Comparison of ENCODE assay signal across 1 cellular context in the genomic region with DNA sequence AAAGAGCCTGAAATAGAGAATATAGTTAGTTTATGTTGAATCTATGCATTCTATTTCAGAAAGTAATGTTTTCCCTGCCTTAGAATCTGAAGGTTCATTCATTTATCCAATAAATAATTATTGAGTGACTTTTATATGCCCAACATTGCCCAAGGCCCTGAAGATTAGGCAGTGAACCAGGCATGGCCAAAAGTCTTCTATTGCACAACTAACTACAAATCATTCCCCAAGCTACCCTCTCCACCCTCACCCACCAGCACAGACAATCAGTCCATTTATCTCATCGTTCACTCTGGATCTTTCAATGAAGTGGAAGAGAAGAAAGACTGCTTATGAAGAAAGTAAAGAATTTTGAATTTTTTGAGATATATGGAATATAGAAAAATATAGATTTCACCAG.
TF ChIP-seq lines count a peak whose summit lies in the region.

No MANE protein-coding gene starts in this region.

TF ChIP-seq in HCT116, 20 proteins besides CTCF, POLR2A, EP300 and RAD21 (continued from another document):
- TF ChIP-seq ZFX (IDR thresholded peaks at IDR 0.05) (no peak), EZH2 (IDR thresholded peaks at IDR 0.05) (no peak), YY1 (IDR thresholded peaks at IDR 0.05; ENCODE audit: extremely low read depth, insufficient replicate concordance, low read depth, low read length) (no peak)
